ENCODE assay signal across 9 cellular contexts in the genomic region with DNA sequence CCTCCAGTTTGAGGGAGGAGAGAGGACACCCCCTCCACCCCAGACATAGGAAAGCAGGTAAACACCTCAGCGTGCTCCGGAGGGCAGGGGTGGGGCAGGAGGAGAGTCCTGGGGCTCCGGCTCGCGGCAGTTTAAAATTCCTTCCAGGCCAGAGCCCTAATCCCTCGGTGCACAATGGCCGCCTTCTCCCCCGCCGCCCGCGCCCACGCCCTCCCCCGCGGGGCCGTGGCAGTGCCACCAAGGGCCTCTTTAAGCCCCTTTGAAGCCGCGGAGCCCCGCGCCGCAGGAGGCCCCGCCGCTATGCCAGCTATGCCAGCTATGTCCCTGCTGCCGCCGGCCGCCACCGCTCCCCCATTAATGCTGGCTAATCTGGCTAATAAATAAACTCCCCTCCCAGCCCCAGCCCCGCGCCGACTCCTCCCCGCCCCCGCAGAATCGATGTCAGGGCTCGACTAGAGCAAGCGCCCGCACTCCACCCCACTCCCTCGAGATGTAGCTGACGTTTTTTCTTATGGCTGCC.
DNase-seq lines count a peak whose midpoint lies in the region; ATAC-seq and TF ChIP-seq lines count a peak whose summit lies in the region.
"Had no signal": no experiment of that assay in that cellular context is flagged by ENCODE, and none has a peak within 500 bp of the region (broad histone marks: within the 10 kb centered on the region; RNA-seq: fewer than 3 reads in every experiment).

No MANE protein-coding gene starts in this region.

- no peak for TF ChIP-seq CTCF in fibroblast of mammary gland (conservative IDR thresholded peaks at IDR 0.05; ENCODE audit: control insufficient read depth, insufficient read depth, low read depth, low read length)

- ATAC-seq in GM19467 (IDR thresholded peaks at IDR 0.05; ENCODE audit: unreplicated experiment) = no peak

- no peaks in the 10 kb centered on the region for H3K9me3 ChIP-seq in SJSA1 (replicated peaks)

- no peaks in the 10 kb centered on the region for H3K27me3 ChIP-seq in SJSA1 (replicated peaks)
- peaks cover 7% of the 10 kb centered on the region for H3K27me3 ChIP-seq in rectal smooth muscle tissue (ENCODE audit: control insufficient read depth, insufficient read depth, low read length)

- H3K4me3 ChIP-seq in SJSA1 (peak overlapping the region; percentile 24), fibroblast of mammary gland (ENCODE audit: control insufficient read depth, low read depth, low read length) (peak overlapping the region; percentile 32), rectal smooth muscle tissue (ENCODE audit: low read length) (peak overlapping the region; percentile 43)

- H3K27ac ChIP-seq in SJSA1 (no peak overlapping the region), rectal smooth muscle tissue (ENCODE audit: low read depth, low read length) (no peak overlapping the region)
- H3K27ac ChIP-seq: 22Rv1 had no signal

- no peaks in the 10 kb centered on the region for H3K36me3 ChIP-seq in SJSA1
- H3K36me3 ChIP-seq in rectal smooth muscle tissue (ENCODE audit: control insufficient read depth, insufficient read depth, low read length) = no peaks in the 10 kb centered on the region

- DNase-seq in DMS53 (lab: John Stamatoyannopoulos, UW) (peak; percentile 44), DMS53 treated with DMSO at 0.1 percent for 48 hours (lab: John Stamatoyannopoulos, UW; ENCODE audit: unreplicated experiment) (no peak), SJSA1 (ENCODE audit: low read depth in 1 of 2, low spot score in 2 of 2) (no peak), fibroblast of mammary gland (ENCODE audit: low read depth) (no peak), NCI-H1694 (lab: John Stamatoyannopoulos, UW) (no peak), NCI-H2196 treated with DMSO at 0.1 percent for 48 hours (lab: John Stamatoyannopoulos, UW; ENCODE audit: unreplicated experiment) (no peak)

- peaks cover 39% of the 10 kb centered on the region for H3K4me1 ChIP-seq in SJSA1 (replicated peaks)
- no peaks in the 10 kb centered on the region for H3K4me1 ChIP-seq in rectal smooth muscle tissue (ENCODE audit: control insufficient read depth, insufficient read depth, low read length)

- no peak overlapping the region for H3K9ac ChIP-seq in rectal smooth muscle tissue (ENCODE audit: low read length)
